8 cellular contexts compared by ENCODE assay signal in the genomic region with DNA sequence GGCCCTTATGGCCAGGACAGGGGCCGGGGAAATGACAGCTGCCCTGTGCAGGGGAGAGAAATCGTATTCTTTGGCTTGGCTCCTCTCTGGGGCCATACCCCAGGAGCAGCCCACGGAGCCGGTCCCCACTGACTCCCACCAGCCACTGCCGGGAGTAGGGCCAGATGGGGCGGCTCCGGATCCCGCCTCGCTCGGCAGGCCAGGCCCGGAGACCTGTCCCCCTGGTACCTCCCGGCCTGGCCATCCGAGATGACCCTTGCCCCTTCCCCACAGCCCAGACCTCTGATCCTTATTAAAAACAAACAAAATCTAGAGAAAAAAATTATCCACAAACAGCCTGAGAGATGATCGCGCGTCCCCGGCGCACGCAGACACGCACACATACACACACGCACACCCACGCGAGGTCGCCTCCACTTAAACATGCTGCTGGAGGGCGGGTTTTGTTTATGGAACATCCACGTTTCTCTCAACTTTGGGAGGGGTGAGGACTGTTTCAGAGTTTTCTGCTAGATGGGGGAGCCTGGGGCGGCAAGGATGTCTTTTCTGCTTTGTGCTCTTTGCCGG. TPM values are rescaled to one million over a fixed set of nuclear protein-coding genes. Genes with fewer than 3 reads are reported as not detected.
A peak's percentile ranks its signal among the peaks of the same experiment; 100 is the strongest.
DNase-seq lines count a peak whose midpoint lies in the region; ATAC-seq and TF ChIP-seq lines count a peak whose summit lies in the region.

No MANE protein-coding gene starts in this region.

- H3K4me3 ChIP-seq in DND-41 (ENCODE audit: low read depth in 1 of 2, low read length in 2 of 2) = peak overlapping the region in 1 of 2 experiments; percentile 50; a peak in 3 of 4 replicates
- peak overlapping the region; percentile 62 to 65 for H3K4me3 ChIP-seq in duodenal mucosa (ENCODE audit: low read depth in 1 of 2, low read length in 2 of 2)
- H3K4me3 ChIP-seq in mesendoderm (ENCODE audit: low read length) = no peak overlapping the region

- peak overlapping the region; percentile 96 for H3K23ac ChIP-seq in mesendoderm (ENCODE audit: low read length)

- H4K8ac ChIP-seq in mesendoderm (ENCODE audit: low read depth, low read length) = peak overlapping the region; percentile 84

- peak overlapping the region; percentile 100 for H2BK120ac ChIP-seq in mesendoderm (ENCODE audit: low read depth, low read length)

- no peak for TF ChIP-seq CTCF in DND-41 (IDR thresholded peaks at IDR 0.05; ENCODE audit: borderline replicate concordance, extremely low read depth, low read length, poor library complexity, severe bottlenecking)

- peak overlapping the region; percentile 84 for H3K27ac ChIP-seq in DND-41 (ENCODE audit: low read length)
- peak overlapping the region; percentile 58 for H3K27ac ChIP-seq in duodenal mucosa (ENCODE audit: low read depth, low read length)
- peak overlapping the region; percentile 100 for H3K27ac ChIP-seq in mesendoderm (ENCODE audit: low read depth, low read length)

- peak overlapping the region; percentile 72 for H3K18ac ChIP-seq in mesendoderm (ENCODE audit: low read length)

- peak overlapping the region; percentile 100 for H2BK5ac ChIP-seq in mesendoderm (ENCODE audit: low read length)

- peak overlapping the region; percentile 98 for H3K56ac ChIP-seq in mesendoderm (ENCODE audit: low read length)

- WGBS in mesendoderm (ENCODE audit: extremely low coverage, insufficient coverage, low lambda C conversion rate) = no CpG with 5 or more reads among the region's 28 CpGs

- H3K36me3 ChIP-seq in DND-41 (ENCODE audit: insufficient read depth, low read length) = no peaks in the 10 kb centered on the region
- H3K36me3 ChIP-seq in duodenal mucosa (ENCODE audit: control insufficient read depth in 1 of 2, insufficient read depth in 2 of 2, low read length in 2 of 2) = no peaks in the 10 kb centered on the region
- H3K36me3 ChIP-seq in mesendoderm (ENCODE audit: control insufficient read depth, insufficient read depth, low read length) = no peaks in the 10 kb centered on the region

- peak overlapping the region; percentile 98 for H2AK5ac ChIP-seq in mesendoderm (ENCODE audit: low read length)

- H3K9ac ChIP-seq in DND-41 (ENCODE audit: low read depth, low read length) (peak overlapping the region; percentile 84), duodenal mucosa (ENCODE audit: low read depth in 1 of 2, low read length in 2 of 2) (peak overlapping the region; percentile 39 to 47), mesendoderm (ENCODE audit: low read length) (peak overlapping the region; percentile 86)

- H3K27me3 ChIP-seq in DND-41 (ENCODE audit: insufficient read depth, low read length, poor library complexity) (no peaks in the 10 kb centered on the region), duodenal mucosa (ENCODE audit: control insufficient read depth in 1 of 2, insufficient read depth in 2 of 2, low read length in 2 of 2) (peaks cover 0 to 5% of the 10 kb centered on the region in 2 donors), mesendoderm (ENCODE audit: insufficient read depth, low read length, poor library complexity) (no peaks in the 10 kb centered on the region)

- no peaks in the 10 kb centered on the region for H3K79me1 ChIP-seq in mesendoderm (ENCODE audit: low read length)

- H4K5ac ChIP-seq in mesendoderm (ENCODE audit: low read length) = peak overlapping the region; percentile 91

- H3K4me1 ChIP-seq in DND-41 (ENCODE audit: insufficient read depth, low read length) (peaks cover 59% of the 10 kb centered on the region), duodenal mucosa (ENCODE audit: control insufficient read depth in 1 of 2, insufficient read depth in 2 of 2, low read length in 2 of 2) (peaks cover 5 to 9% of the 10 kb centered on the region in 2 donors), mesendoderm (ENCODE audit: control insufficient read depth, low read depth, low read length) (peaks cover 3% of the 10 kb centered on the region)

- H3K4ac ChIP-seq in mesendoderm (ENCODE audit: low read depth, low read length) = peak overlapping the region; percentile 100

- DNase-seq in DND-41 (no peak), NCI-H69 (lab: John Stamatoyannopoulos, UW) (peak; percentile 92), mesendoderm (no peak), amniotic stem cell (lab: John Stamatoyannopoulos, UW) (no peak), GF-D8 (lab: John Stamatoyannopoulos, UW) (no peak), SW480 (ENCODE audit: low spot score) (no peak), MV-4-11 (lab: John Stamatoyannopoulos, UW) (no peak)

- H3K9me3 ChIP-seq in DND-41 (ENCODE audit: insufficient read depth, low read length, severe bottlenecking) = no peaks in the 10 kb centered on the region
- no peaks in the 10 kb centered on the region for H3K9me3 ChIP-seq in duodenal mucosa (ENCODE audit: control insufficient read depth in 1 of 2, low read length in 2 of 2)

- peak overlapping the region; percentile 70 for H3K4me2 ChIP-seq in DND-41 (ENCODE audit: insufficient read depth, low read length)
- H3K4me2 ChIP-seq in mesendoderm (ENCODE audit: low read length) = no peak overlapping the region

- no peak for ATAC-seq in DND-41 (ENCODE audit: insufficient read depth, low read depth)

- H3K79me2 ChIP-seq in DND-41 (ENCODE audit: insufficient read depth, low read length) = no peaks in the 10 kb centered on the region; the same call in 1 of the 2 replicates
- H3K79me2 ChIP-seq in mesendoderm (ENCODE audit: control insufficient read depth, insufficient read depth, low read length) = no peaks in the 10 kb centered on the region

- H4K20me1 ChIP-seq in DND-41 (ENCODE audit: insufficient read depth, low read length) = no peaks in the 10 kb centered on the region

- peak overlapping the region; percentile 60 for H2AFZ ChIP-seq in DND-41 (ENCODE audit: low read depth, low read length)

- H2BK15ac ChIP-seq in mesendoderm (replicated peaks; ENCODE audit: low read depth) = peak overlapping the region; percentile 67

RNA-seq across cellular contexts. Expression of a gene that starts 59.1 kb away (rescaled TPM):
- not detected for polyA plus RNA-seq in mesendoderm (2013, experiment 1 of 2)
- not detected for polyA plus RNA-seq in mesendoderm (2013, experiment 2 of 2)
